ENCODE assay signal across 8 cellular contexts in the genomic region with DNA sequence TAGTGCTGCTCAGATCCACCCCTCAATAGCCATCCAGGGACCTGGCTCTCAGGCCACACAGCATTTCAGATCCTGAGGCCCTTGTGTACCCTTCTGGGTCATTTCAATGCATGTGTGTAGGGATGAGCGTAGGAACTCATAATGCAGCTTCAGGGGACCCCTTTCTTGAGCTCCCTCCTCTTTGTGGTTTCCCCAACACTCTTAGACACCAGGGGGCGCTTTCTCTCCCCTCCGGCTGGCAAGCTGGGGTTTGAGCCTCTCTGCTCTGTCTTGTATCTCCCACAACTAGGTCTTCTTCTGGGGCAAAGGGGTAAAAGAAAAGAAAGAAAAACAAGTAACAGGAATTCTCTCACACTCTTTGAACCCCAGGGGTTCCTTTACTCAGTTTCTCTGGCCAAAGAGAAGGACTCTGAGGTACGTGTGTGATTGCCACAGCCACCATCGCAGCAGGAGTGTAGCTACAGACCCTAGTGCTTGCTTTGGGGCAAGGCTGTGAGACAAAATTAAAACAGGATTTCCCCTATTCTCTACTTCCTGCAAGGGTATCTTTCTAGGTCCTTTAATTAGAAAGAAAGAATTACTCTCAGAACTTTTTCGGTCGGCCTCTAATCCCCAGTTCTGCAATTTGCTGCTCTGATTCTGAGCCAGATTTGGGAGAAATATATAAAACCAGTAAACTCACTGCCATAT. TPM values are rescaled to one million over a fixed set of nuclear protein-coding genes. Genes with fewer than 3 reads are reported as not detected.
DNase-seq lines count a peak whose midpoint lies in the region; ATAC-seq and TF ChIP-seq lines count a peak whose summit lies in the region.

No MANE protein-coding gene starts in this region.

- H3K4me1 Mint-ChIP-seq in progenitor cell of endocrine pancreas (ENCODE audit: low read depth) = peaks cover 2% of the 10 kb centered on the region

- peak overlapping the region in 9 of 11 experiments; percentile 40 to 68 (median 54); a peak in 16 of 22 replicates for H3K27ac ChIP-seq in BLaER1 treated with 17β-estradiol and CSF1 and Interleukin-3, amounts not matched to agents 10 nM and 100 nM

- H4K20me1 ChIP-seq in BLaER1 treated with 17β-estradiol and CSF1 and Interleukin-3, amounts not matched to agents 10 nM and 100 nM = no peaks in the 10 kb centered on the region

- DNase-seq in NCI-H2227 treated with DMSO at 0.1 percent for 48 hours (lab: John Stamatoyannopoulos, UW) (peak; percentile 30), germinal center (ENCODE audit: low spot score) (peak; percentile 70), progenitor cell of endocrine pancreas (ENCODE audit: low spot score, unreplicated experiment) (peak; percentile 29), cortex of kidney (lab: John Stamatoyannopoulos, UW) (no peak)
- peak; percentile 23 for DNase-seq in activated CD8-positive, alpha-beta memory T cell treated with anti-CD3 and anti-CD28 coated beads, Interleukin-2, amount 50 U/mL, for 24 hours (ENCODE audit: extremely low read depth)

- no peak overlapping the region for H3K27ac Mint-ChIP-seq in progenitor cell of endocrine pancreas

- H3K4me2 ChIP-seq in BLaER1 treated with 17β-estradiol and CSF1 and Interleukin-3, amounts not matched to agents 10 nM and 100 nM = peak overlapping the region; percentile 65 to 88 (median 77)

- no peak overlapping the region for H3K4me3 Mint-ChIP-seq in progenitor cell of endocrine pancreas (ENCODE audit: low read depth)

- H3K36me3 Mint-ChIP-seq in progenitor cell of endocrine pancreas (ENCODE audit: insufficient read depth) = peaks cover 7% of the 10 kb centered on the region

- TF ChIP-seq CTCF in progenitor cell of endocrine pancreas (IDR thresholded peaks at IDR 0.05; ENCODE audit: unreplicated experiment) = peak; percentile 69

- peaks cover 12 to 20% (median 16%) of the 10 kb centered on the region in 10 experiments for H3K4me1 ChIP-seq in BLaER1 treated with 17β-estradiol and CSF1 and Interleukin-3, amounts not matched to agents 10 nM and 100 nM

- H3K36me3 ChIP-seq in BLaER1 treated with 17β-estradiol and CSF1 and Interleukin-3, amounts not matched to agents 10 nM and 100 nM = peaks cover 0 to 14% (median 0%) of the 10 kb centered on the region in 11 experiments; a peak in 5 of 22 replicates

- peak overlapping the region in 6 of 11 experiments; percentile 1 to 45 (median 29); a peak in 8 of 22 replicates for H3K9ac ChIP-seq in BLaER1 treated with 17β-estradiol and CSF1 and Interleukin-3, amounts not matched to agents 10 nM and 100 nM

- H3K27me3 Mint-ChIP-seq in progenitor cell of endocrine pancreas = no peaks in the 10 kb centered on the region

- H3K27me3 ChIP-seq in BLaER1 treated with 17β-estradiol and CSF1 and Interleukin-3, amounts not matched to agents 10 nM and 100 nM = no peaks in the 10 kb centered on the region

- no peaks in the 10 kb centered on the region for H3K9me3 ChIP-seq in BLaER1 treated with 17β-estradiol and CSF1 and Interleukin-3, amounts not matched to agents 10 nM and 100 nM (replicated peaks in 1 of 11)

- H3K4me3 ChIP-seq in BLaER1 treated with 17β-estradiol and CSF1 and Interleukin-3, amounts not matched to agents 10 nM and 100 nM = peak overlapping the region in 1 of 10 experiments; percentile 11; a peak in 2 of 20 replicates

- ATAC-seq in GM18861 (IDR thresholded peaks at IDR 0.05; ENCODE audit: unreplicated experiment) = peak; percentile 78
- ATAC-seq in HG03039 (IDR thresholded peaks at IDR 0.05; ENCODE audit: unreplicated experiment) = peak; percentile 87

- no peaks in the 10 kb centered on the region for H3K9me3 Mint-ChIP-seq in progenitor cell of endocrine pancreas (ENCODE audit: low read depth)

RNA-seq across cellular contexts. Expression of gene CABYR, which starts 38.0 kb away (rescaled TPM):
- total RNA-seq in progenitor cell of endocrine pancreas = 8.0 and 10.5 TPM in 2 replicates
